12 cellular contexts compared by ENCODE assay signal in the genomic region with DNA sequence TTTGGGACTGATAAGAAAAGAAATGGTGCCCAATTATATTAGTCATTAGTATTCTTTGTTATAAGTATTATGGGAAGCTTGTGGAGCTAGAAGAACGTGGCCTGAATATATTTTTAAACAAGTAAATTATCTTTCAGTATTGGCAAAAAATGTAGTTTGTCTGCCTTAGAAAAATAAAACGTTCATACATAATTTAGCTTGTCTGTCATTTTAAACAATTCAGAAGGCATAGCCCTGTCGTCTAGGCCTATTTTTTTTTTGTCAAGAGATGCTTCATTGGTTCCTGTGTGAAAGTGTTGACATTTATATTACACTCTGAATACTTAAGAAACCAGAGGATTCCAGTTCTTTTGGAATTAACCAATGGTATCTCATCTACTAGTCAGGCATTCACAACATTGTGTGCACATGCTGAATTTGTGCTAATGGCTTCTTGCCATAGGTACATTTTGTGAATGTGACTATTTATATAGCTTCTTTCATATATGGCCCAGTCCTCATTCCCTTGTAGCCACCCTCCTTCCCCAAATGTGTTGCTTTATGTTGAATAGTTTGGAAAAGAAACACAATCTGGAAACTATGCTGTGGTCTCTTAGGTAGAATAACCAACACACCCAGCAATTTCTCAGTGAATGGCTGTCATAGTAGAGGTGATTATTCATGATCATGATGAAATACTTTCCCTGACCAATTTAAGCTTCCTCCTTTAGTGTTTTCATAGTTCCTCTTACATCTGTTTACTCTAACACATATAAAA.
DNase-seq lines count a peak whose midpoint lies in the region; ATAC-seq, FAIRE-seq and TF ChIP-seq lines count a peak whose summit lies in the region.
"Had no signal": no experiment of that assay in that cellular context is flagged by ENCODE, and none has a peak within 500 bp of the region (broad histone marks: within the 10 kb centered on the region; RNA-seq: fewer than 3 reads in every experiment).

No MANE protein-coding gene starts in this region.

- peak; percentile 70 for ATAC-seq in naive thymus-derived CD4-positive, alpha-beta T cell

- no peak overlapping the region for H3K4me3 Mint-ChIP-seq in naive thymus-derived CD4-positive, alpha-beta T cell
- H3K4me3 Mint-ChIP-seq in activated T-helper 2 cell treated with anti-CD3 and anti-CD28 coated beads, Interferon-gamma antibody, Interleukin-2, Interleukin-4, amounts not matched to agents 10 μg/mL and 5 μg/mL and 100 μg/mL, durations not matched to agents 14 hours and 24 hours and 36 hours (ENCODE audit: low read depth): no peak overlapping the region
- no peak overlapping the region for H3K4me3 Mint-ChIP-seq in immature natural killer cell
- H3K4me3 Mint-ChIP-seq: activated CD4-positive, alpha-beta T cell treated with anti-CD3 and anti-CD28 coated beads, Interleukin-2, amount 10 ng/mL, durations not matched to agents 24 days and 14 days; activated naive CD4-positive, alpha-beta T cell treated with anti-CD3 and anti-CD28 coated beads, Interleukin-2, amount 50 U/mL, for 24 hours had no signal

- peaks cover 0 to 5% (median 0%) of the 10 kb centered on the region in 7 donors for H3K4me1 Mint-ChIP-seq in naive thymus-derived CD4-positive, alpha-beta T cell
- H3K4me1 Mint-ChIP-seq in activated T-helper 2 cell treated with anti-CD3 and anti-CD28 coated beads, Interferon-gamma antibody, Interleukin-2, Interleukin-4, amounts not matched to agents 10 μg/mL and 5 μg/mL and 100 μg/mL, durations not matched to agents 14 hours and 24 hours and 36 hours (ENCODE audit: low read depth): no peaks in the 10 kb centered on the region
- no peaks in the 10 kb centered on the region for H3K4me1 Mint-ChIP-seq in immature natural killer cell
- H3K4me1 Mint-ChIP-seq: activated CD4-positive, alpha-beta T cell treated with anti-CD3 and anti-CD28 coated beads, Interleukin-2, amount 10 ng/mL, durations not matched to agents 24 days and 14 days; activated naive CD4-positive, alpha-beta T cell treated with anti-CD3 and anti-CD28 coated beads, Interleukin-2, amount 50 U/mL, for 24 hours had no signal

- peaks cover 0 to 54% (median 18%) of the 10 kb centered on the region in 5 donors for H3K36me3 Mint-ChIP-seq in naive thymus-derived CD4-positive, alpha-beta T cell
- no peaks in the 10 kb centered on the region for H3K36me3 Mint-ChIP-seq in activated T-helper 2 cell treated with anti-CD3 and anti-CD28 coated beads, Interferon-gamma antibody, Interleukin-2, Interleukin-4, amounts not matched to agents 10 μg/mL and 5 μg/mL and 100 μg/mL, durations not matched to agents 14 hours and 24 hours and 36 hours (ENCODE audit: low read depth)
- H3K36me3 Mint-ChIP-seq in immature natural killer cell: peaks cover 0 to 9% (median 0%) of the 10 kb centered on the region in 3 donors
- H3K36me3 Mint-ChIP-seq: activated naive CD4-positive, alpha-beta T cell treated with anti-CD3 and anti-CD28 coated beads, Interleukin-2, amount 50 U/mL, for 24 hours had no signal

- FAIRE-seq in bronchial epithelial cell (lab: Jason Lieb, UNC): no peak
- no peak for FAIRE-seq in RCC 7860 (lab: Jason Lieb, UNC)
- FAIRE-seq in small intestine (lab: Jason Lieb, UNC): no peak

- no peak overlapping the region for H3K27ac Mint-ChIP-seq in naive thymus-derived CD4-positive, alpha-beta T cell
- H3K27ac Mint-ChIP-seq in activated T-helper 2 cell treated with anti-CD3 and anti-CD28 coated beads, Interferon-gamma antibody, Interleukin-2, Interleukin-4, amounts not matched to agents 10 μg/mL and 5 μg/mL and 100 μg/mL, durations not matched to agents 14 hours and 24 hours and 36 hours: no peak overlapping the region
- no peak overlapping the region for H3K27ac Mint-ChIP-seq in immature natural killer cell
- H3K27ac Mint-ChIP-seq: activated CD4-positive, alpha-beta T cell treated with anti-CD3 and anti-CD28 coated beads, Interleukin-2, amount 10 ng/mL, durations not matched to agents 24 days and 14 days; activated naive CD4-positive, alpha-beta T cell treated with anti-CD3 and anti-CD28 coated beads, Interleukin-2, amount 50 U/mL, for 24 hours had no signal

- no peaks in the 10 kb centered on the region for H3K4me1 ChIP-seq in naive thymus-derived CD4-positive, alpha-beta T cell (ENCODE audit: control insufficient read depth in 2 of 2, insufficient read depth in 2 of 2, low read length in 2 of 2)
- no peaks in the 10 kb centered on the region for H3K4me1 ChIP-seq in small intestine (ENCODE audit: control insufficient read depth in 2 of 2, insufficient read depth in 1 of 2, low read depth in 1 of 2, low read length in 1 of 2)
- H3K4me1 ChIP-seq: SJSA1 had no signal

- no peak overlapping the region for H3K4me3 ChIP-seq in NB4 (ENCODE audit: low read depth, low read length)
- H3K4me3 ChIP-seq in bronchial epithelial cell (ENCODE audit: low read depth, low read length): no peak overlapping the region
- H3K4me3 ChIP-seq in naive thymus-derived CD4-positive, alpha-beta T cell (ENCODE audit: low read length): no peak overlapping the region
- no peak overlapping the region for H3K4me3 ChIP-seq in small intestine (ENCODE audit: low read depth in 1 of 2, low read length in 2 of 2)
- H3K4me3 ChIP-seq: SJSA1 had no signal

- H3K9me3 Mint-ChIP-seq in naive thymus-derived CD4-positive, alpha-beta T cell: peaks cover 0 to 8% (median 0%) of the 10 kb centered on the region in 11 donors
- H3K9me3 Mint-ChIP-seq in activated T-helper 2 cell treated with anti-CD3 and anti-CD28 coated beads, Interferon-gamma antibody, Interleukin-2, Interleukin-4, amounts not matched to agents 10 μg/mL and 5 μg/mL and 100 μg/mL, durations not matched to agents 14 hours and 24 hours and 36 hours: no peaks in the 10 kb centered on the region
- H3K9me3 Mint-ChIP-seq in immature natural killer cell: no peaks in the 10 kb centered on the region
- H3K9me3 Mint-ChIP-seq: activated CD4-positive, alpha-beta T cell treated with anti-CD3 and anti-CD28 coated beads, Interleukin-2, amount 10 ng/mL, durations not matched to agents 24 days and 14 days; activated naive CD4-positive, alpha-beta T cell treated with anti-CD3 and anti-CD28 coated beads, Interleukin-2, amount 50 U/mL, for 24 hours had no signal

- whole genome bisulfite sequencing in small intestine, 3 donors: 71 to 93% (median 90%) methylated on average over 3 of the region's 3 CpGs

- CTCF ChIA-PET in naive thymus-derived CD4-positive, alpha-beta T cell (lab: Charles Lee): no interaction called here

- TF ChIP-seq POLR2A in NB4 (IDR thresholded peaks at IDR 0.05; ENCODE audit: extremely low read depth, insufficient read length): no peak

- H3K27me3 ChIP-seq in bronchial epithelial cell (ENCODE audit: control insufficient read depth, insufficient read depth, low read length) (no peaks in the 10 kb centered on the region), small intestine (ENCODE audit: control insufficient read depth in 2 of 2, insufficient read depth in 2 of 2, low read length in 2 of 2) (no peaks in the 10 kb centered on the region)
- H3K27me3 ChIP-seq in naive thymus-derived CD4-positive, alpha-beta T cell (ENCODE audit: control insufficient read depth in 2 of 2, insufficient read depth in 2 of 2, low read length in 2 of 2): no peaks in the 10 kb centered on the region
- H3K27me3 ChIP-seq: SJSA1 had no signal

- H3K27ac ChIP-seq in naive thymus-derived CD4-positive, alpha-beta T cell (ENCODE audit: low read depth, low read length): no peak overlapping the region
- H3K27ac ChIP-seq in small intestine (ENCODE audit: low read depth in 1 of 2, low read length in 1 of 2): no peak overlapping the region
- H3K27ac ChIP-seq: SJSA1 had no signal

- H3K9me3 ChIP-seq in naive thymus-derived CD4-positive, alpha-beta T cell (ENCODE audit: control insufficient read depth in 2 of 3, low read length in 3 of 3): no peaks in the 10 kb centered on the region
- H3K9me3 ChIP-seq in small intestine (ENCODE audit: control insufficient read depth, low read depth): no peaks in the 10 kb centered on the region
- H3K9me3 ChIP-seq: SJSA1 had no signal

- H3K36me3 ChIP-seq in bronchial epithelial cell (ENCODE audit: control insufficient read depth, insufficient read depth, low read length): no peaks in the 10 kb centered on the region
- no peaks in the 10 kb centered on the region for H3K36me3 ChIP-seq in naive thymus-derived CD4-positive, alpha-beta T cell (ENCODE audit: control insufficient read depth in 2 of 3, insufficient read depth in 3 of 3, low read length in 3 of 3)
- H3K36me3 ChIP-seq in small intestine (ENCODE audit: control insufficient read depth in 2 of 2, insufficient read depth in 2 of 2, low read length in 2 of 2): no peaks in the 10 kb centered on the region
- H3K36me3 ChIP-seq: SJSA1 had no signal

- TF ChIP-seq CTCF in NB4 (IDR thresholded peaks at IDR 0.05; ENCODE audit: low read depth, low read length) (no peak), bronchial epithelial cell (IDR thresholded peaks at IDR 0.05; ENCODE audit: insufficient read depth, low read length, severe bottlenecking) (no peak)

- no peaks in the 10 kb centered on the region for H3K27me3 Mint-ChIP-seq in naive thymus-derived CD4-positive, alpha-beta T cell
- H3K27me3 Mint-ChIP-seq in activated T-helper 2 cell treated with anti-CD3 and anti-CD28 coated beads, Interferon-gamma antibody, Interleukin-2, Interleukin-4, amounts not matched to agents 10 μg/mL and 5 μg/mL and 100 μg/mL, durations not matched to agents 14 hours and 24 hours and 36 hours (ENCODE audit: low read depth): no peaks in the 10 kb centered on the region
- H3K27me3 Mint-ChIP-seq in immature natural killer cell (ENCODE audit: low read depth in 3 of 3): peaks cover 0 to 5% (median 3%) of the 10 kb centered on the region in 3 donors
- H3K27me3 Mint-ChIP-seq: activated CD4-positive, alpha-beta T cell treated with anti-CD3 and anti-CD28 coated beads, Interleukin-2, amount 10 ng/mL, durations not matched to agents 24 days and 14 days; activated naive CD4-positive, alpha-beta T cell treated with anti-CD3 and anti-CD28 coated beads, Interleukin-2, amount 50 U/mL, for 24 hours had no signal

- DNase-seq in ELR (ENCODE audit: low read depth): peak; percentile 13
- DNase-seq in NB4 (ENCODE audit: low read depth): peak; percentile 71
- peak; percentile 78 for DNase-seq in bronchial epithelial cell (ENCODE audit: low read depth)
- DNase-seq in naive thymus-derived CD4-positive, alpha-beta T cell: no peak
- DNase-seq in RCC 7860 (ENCODE audit: low spot score): no peak
- no peak for DNase-seq in activated T-helper 2 cell treated with anti-CD3 and anti-CD28 coated beads, Interferon-gamma antibody, Interleukin-2, Interleukin-4, amounts not matched to agents 10 μg/mL and 5 μg/mL and 100 μg/mL, durations not matched to agents 14 hours and 24 hours and 36 hours (ENCODE audit: low spot score)
- no peak for DNase-seq in immature natural killer cell
- no peak for DNase-seq in small intestine
- DNase-seq: activated CD4-positive, alpha-beta T cell treated with anti-CD3 and anti-CD28 coated beads, Interleukin-2, amount 10 ng/mL, durations not matched to agents 24 days and 14 days; NCI-H2107 had no signal

- POLR2A ChIA-PET in naive thymus-derived CD4-positive, alpha-beta T cell (lab: Charles Lee): no interaction called here

- intact Hi-C loops in naive thymus-derived CD4-positive, alpha-beta T cell (cut with micrococcal nuclease): no loop called here
- intact Hi-C loops in activated T-helper 2 cell treated with anti-CD3 and anti-CD28 coated beads, Interferon-gamma antibody, Interleukin-2, Interleukin-4, amounts not matched to agents 10 μg/mL and 5 μg/mL and 100 μg/mL, durations not matched to agents 14 hours and 24 hours and 36 hours (cut with micrococcal nuclease): no loop called here

Comparison
In these comparisons a context has a peak if more than half of its experiments do, and no peak if none do; other contexts are left out.
1. DNase-seq: peak in ELR (single experiment), NB4 (single experiment) and bronchial epithelial cell (single experiment); none in naive thymus-derived CD4-positive, alpha-beta T cell (0 of 9), RCC 7860 (single experiment), activated T-helper 2 cell treated with anti-CD3 and anti-CD28 coated beads, Interferon-gamma antibody, Interleukin-2, Interleukin-4, amounts not matched to agents 10 μg/mL and 5 μg/mL and 100 μg/mL, durations not matched to agents 14 hours and 24 hours and 36 hours (single experiment), immature natural killer cell (0 of 3) and small intestine (single experiment).